ENCODE assay signal across 10 cellular contexts in the genomic region with DNA sequence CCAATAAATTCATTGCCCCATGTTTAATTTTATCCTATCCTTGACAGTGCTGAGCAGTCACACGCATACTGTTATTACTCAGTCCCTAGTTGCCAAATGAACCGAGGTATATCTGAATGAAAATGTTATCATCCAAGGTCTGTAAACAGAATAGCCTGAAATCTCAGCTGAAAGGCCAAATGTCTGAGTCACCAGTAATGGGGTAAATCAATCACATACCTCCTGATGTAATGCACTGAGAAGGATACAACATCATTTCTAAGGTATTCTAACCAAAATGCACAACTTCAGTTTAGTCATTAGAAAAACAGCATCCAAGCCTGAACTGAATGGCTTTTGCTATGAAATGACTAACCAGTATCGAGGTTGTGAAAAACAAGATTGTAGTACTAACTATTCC.
A peak's percentile ranks its signal among the peaks of the same experiment; 100 is the strongest.
DNase-seq lines count a peak whose midpoint lies in the region; ATAC-seq, FAIRE-seq and TF ChIP-seq lines count a peak whose summit lies in the region.
"Had no signal": no experiment of that assay in that cellular context is flagged by ENCODE, and none has a peak within 500 bp of the region (broad histone marks: within the 10 kb centered on the region; RNA-seq: fewer than 3 reads in every experiment).

No MANE protein-coding gene starts in this region.

- H3K27me3 ChIP-seq in bronchial epithelial cell (ENCODE audit: control insufficient read depth, insufficient read depth, low read length) = no peaks in the 10 kb centered on the region

- no peak for TF ChIP-seq CTCF in bronchial epithelial cell (IDR thresholded peaks at IDR 0.05; ENCODE audit: insufficient read depth, low read length, severe bottlenecking)

- ATAC-seq in GM18868 (IDR thresholded peaks at IDR 0.05; ENCODE audit: unreplicated experiment) (no peak), HG02970 (IDR thresholded peaks at IDR 0.05; ENCODE audit: low FRiP score, unreplicated experiment) (no peak)

- no peaks in the 10 kb centered on the region for H3K36me3 ChIP-seq in bronchial epithelial cell (ENCODE audit: control insufficient read depth, insufficient read depth, low read length)

- DNase-seq in Daoy (ENCODE audit: low read depth) = peak; percentile 94
- DNase-seq in HTR-8/SVneo (ENCODE audit: insufficient read length, low spot score) = peak; percentile 87
- DNase-seq in bronchial epithelial cell (ENCODE audit: low read depth) = peak; percentile 97
- DNase-seq in non-pigmented ciliary epithelial cell (ENCODE audit: low read depth) = peak; percentile 98
- no peak for DNase-seq in NCI-H526 treated with DMSO at 0.1 percent for 48 hours (lab: John Stamatoyannopoulos, UW)
- no peak for DNase-seq in stimulated activated CD4-positive, alpha-beta T cell treated with anti-CD3 and anti-CD28 coated beads, Interleukin-4, amount 100 ng/mL, for 4 hours
- DNase-seq: DMS79 treated with DMSO at 0.1 percent for 48 hours, kidney had no signal

- FAIRE-seq in HTR-8/SVneo (lab: Jason Lieb, UNC) (peak; percentile 99), bronchial epithelial cell (lab: Jason Lieb, UNC) (no peak)
- FAIRE-seq: kidney had no signal

- H3K4me3 ChIP-seq in bronchial epithelial cell (ENCODE audit: low read depth, low read length) = no peak overlapping the region

Comparison
In these comparisons a context has a peak if more than half of its experiments do, and no peak if none do; other contexts are left out.
1. DNase-seq: peak in Daoy (single experiment), HTR-8/SVneo (single experiment), bronchial epithelial cell (single experiment) and non-pigmented ciliary epithelial cell (single experiment); none in NCI-H526 treated with DMSO at 0.1 percent for 48 hours (single experiment) and stimulated activated CD4-positive, alpha-beta T cell treated with anti-CD3 and anti-CD28 coated beads, Interleukin-4, amount 100 ng/mL, for 4 hours (0 of 2).